1 cellular context compared by ENCODE assay signal in genomic region chr20:10553326-10553984, GRCh38.
A peak's percentile ranks its signal among the peaks of the same experiment; 100 is the strongest.
TF ChIP-seq lines count a peak whose summit lies in the region.

No MANE protein-coding gene starts in this region.

TF ChIP-seq in HepG2, 621 proteins besides CTCF, POLR2A, EP300 and RAD21 (continued from another document and continues in another):
- TF ChIP-seq MLXIP (CRISPR knock-in tag; IDR thresholded peaks at IDR 0.05; ENCODE audit: borderline replicate concordance) (no peak), DZIP1 (CRISPR knock-in tag; IDR thresholded peaks at IDR 0.05) (no peak), BCL6 (CRISPR knock-in tag; IDR thresholded peaks at IDR 0.05) (peak; percentile 9; the same call in 1 of the 2 replicates), ZGPAT (CRISPR knock-in tag; IDR thresholded peaks at IDR 0.05) (peak; percentile 54), ZNF280B (CRISPR knock-in tag; IDR thresholded peaks at IDR 0.05; ENCODE audit: borderline replicate concordance) (no peak), SIX1 (CRISPR knock-in tag; IDR thresholded peaks at IDR 0.05; ENCODE audit: borderline replicate concordance) (0 out of 2 replicates have a peak, but pooled peaks have one; percentile 14), ZNF20 (CRISPR knock-in tag; IDR thresholded peaks at IDR 0.05) (no peak), KAT8 (CRISPR knock-in tag; IDR thresholded peaks at IDR 0.05) (peak; percentile 35; the same call in 1 of the 2 replicates), KDM2A (CRISPR knock-in tag; IDR thresholded peaks at IDR 0.05; ENCODE audit: borderline replicate concordance, low read depth) (no peak), ZNF274 (CRISPR knock-in tag; IDR thresholded peaks at IDR 0.05) (no peak), MAZ (IDR thresholded peaks at IDR 0.05; ENCODE audit: borderline replicate concordance, low read depth, low read length) (no peak), MAZ (CRISPR knock-in tag; IDR thresholded peaks at IDR 0.05; ENCODE audit: low read depth) (peak; percentile 45; the same call in 1 of the 2 replicates), UBTF (CRISPR knock-in tag; IDR thresholded peaks at IDR 0.05) (no peak), ZNF556 (CRISPR knock-in tag; IDR thresholded peaks at IDR 0.05; ENCODE audit: borderline replicate concordance) (no peak), ZNF12 (CRISPR knock-in tag; IDR thresholded peaks at IDR 0.05) (peak; percentile 42; the same call in 1 of the 2 replicates), ZNF30 (CRISPR knock-in tag; IDR thresholded peaks at IDR 0.05) (no peak), SMC3 (IDR thresholded peaks at IDR 0.05; ENCODE audit: low read length) (peak; percentile 99), ZNF513 (CRISPR knock-in tag; conservative IDR thresholded peaks at IDR 0.05) (no peak), BCL3 (CRISPR knock-in tag; IDR thresholded peaks at IDR 0.05) (no peak), SP2 (CRISPR knock-in tag; IDR thresholded peaks at IDR 0.05) (no peak), MATR3 (CRISPR knock-in tag; IDR thresholded peaks at IDR 0.05) (no peak), PAWR (CRISPR knock-in tag; IDR thresholded peaks at IDR 0.05; ENCODE audit: borderline replicate concordance) (no peak), NFE2L2 (IDR thresholded peaks at IDR 0.05; ENCODE audit: low read length) (no peak), STAG1 (CRISPR knock-in tag; IDR thresholded peaks at IDR 0.05) (peak; percentile 99), RCOR2 (CRISPR knock-in tag; IDR thresholded peaks at IDR 0.05) (peak; percentile 24; the same call in 1 of the 2 replicates), GATAD2A (CRISPR knock-in tag; IDR thresholded peaks at IDR 0.05) (peak; percentile 89), ZNF720 (CRISPR knock-in tag; IDR thresholded peaks at IDR 0.05) (no peak), ISL2 (CRISPR knock-in tag; IDR thresholded peaks at IDR 0.05) (no peak), ATM (IDR thresholded peaks at IDR 0.05; ENCODE audit: borderline replicate concordance) (no peak), ZNF75D (CRISPR knock-in tag; IDR thresholded peaks at IDR 0.05; ENCODE audit: borderline replicate concordance) (no peak), MIXL1 (CRISPR knock-in tag; IDR thresholded peaks at IDR 0.05) (0 out of 2 replicates have a peak, but pooled peaks have one; percentile 57), NR2F6 (IDR thresholded peaks at IDR 0.05) (0 out of 2 replicates have a peak, but pooled peaks have one; percentile 20), NR2F6 (CRISPR knock-in tag; IDR thresholded peaks at IDR 0.05) (no peak), ZNF713 (CRISPR knock-in tag; IDR thresholded peaks at IDR 0.05) (no peak), ZBTB34 (CRISPR knock-in tag; IDR thresholded peaks at IDR 0.05) (0 out of 2 replicates have a peak, but pooled peaks have one; percentile 51), DRAP1 (CRISPR knock-in tag; IDR thresholded peaks at IDR 0.05) (peak; percentile 40; the same call in 1 of the 2 replicates), TFAP4 (IDR thresholded peaks at IDR 0.05; ENCODE audit: borderline replicate concordance, low read depth) (no peak), ZNF264 (CRISPR knock-in tag; IDR thresholded peaks at IDR 0.05) (no peak), RXRB (CRISPR knock-in tag; IDR thresholded peaks at IDR 0.05; ENCODE audit: borderline replicate concordance) (peak; percentile 58; the same call in 1 of the 2 replicates), NCOA2 (CRISPR knock-in tag; IDR thresholded peaks at IDR 0.05) (peak; percentile 27; the same call in 1 of the 2 replicates)
